34 cellular contexts compared by ENCODE assay signal in genomic region chr10:101020427-101020826, GRCh38.
"Had no signal": no experiment of that assay in that cellular context is flagged by ENCODE, and none has a peak within 500 bp of the region (broad histone marks: within the 10 kb centered on the region; RNA-seq: fewer than 3 reads in every experiment).

No MANE protein-coding gene starts in this region.

- H3K27me3 ChIP-seq: adrenal gland, body of pancreas, brain microvascular endothelial cell, breast epithelium had no signal

- H3K36me3 ChIP-seq: adrenal gland, brain microvascular endothelial cell, breast epithelium had no signal

- H3K4me1 Mint-ChIP-seq: activated naive CD4-positive, alpha-beta T cell treated with anti-CD3 and anti-CD28 coated beads, Interleukin-2, amount 10 ng/mL, durations not matched to agents 7 days and 5 days had no signal

- H3K9me3 Mint-ChIP-seq: activated B cell treated with CpG ODN at 0.5 μM for 24 hours; activated CD4-positive, alpha-beta memory T cell treated with anti-CD3 and anti-CD28 coated beads for 36 hours; activated CD4-positive, alpha-beta T cell treated with anti-CD3 and anti-CD28 coated beads, Interleukin-2, amount 10 ng/mL, durations not matched to agents 24 days and 14 days; activated CD8-positive, alpha-beta T cell treated with anti-CD3 and anti-CD28 coated beads for 36 hours; activated naive CD4-positive, alpha-beta T cell treated with anti-CD3 and anti-CD28 coated beads, Interleukin-2, amount 10 ng/mL, durations not matched to agents 7 days and 5 days; activated naive CD4-positive, alpha-beta T cell treated with anti-CD3 and anti-CD28 coated beads, Interleukin-2, amount 50 U/mL, for 72 hours; activated naive CD8-positive, alpha-beta T cell treated with anti-CD3 and anti-CD28 coated beads for 36 hours; activated T-cell treated with anti-CD3 and anti-CD28 coated beads, Interleukin-2, amount 50 U/mL, for 4 hours; activated T-cell treated with anti-CD3 and anti-CD28 coated beads, Interleukin-2, amount 50 U/mL, for 72 hours; activated T-helper 1 cell treated with anti-CD3 and anti-CD28 coated beads, Interleukin-12 subunit alpha, Interleukin-12 subunit beta, Interleukin-2, Interleukin-4 antibody, amounts not matched to agents 30 ng/mL and 10 ng/mL and 1 ng/mL, durations not matched to agents 14 hours and 24 hours and 36 hours; activated T-helper 17 cell treated with anti-CD3 and anti-CD28 coated beads, Interleukin-2, amount 50 U/mL, for 72 hours; T-helper 1 cell treated with Interleukin-12 subunit alpha and Interleukin-12 subunit beta and Interleukin-4 antibody, amounts not matched to agents 30 μg/mL and 1 μg/mL, for 36 hours; T-helper 2 cell treated with Interferon-gamma antibody and Interleukin-4, amounts not matched to agents 5 μg/mL and 100 μg/mL, for 36 hours had no signal

- H3K27ac Mint-ChIP-seq: activated B cell treated with CpG ODN at 0.5 μM for 24 hours; activated CD4-positive, alpha-beta memory T cell treated with anti-CD3 and anti-CD28 coated beads for 36 hours; activated CD4-positive, alpha-beta T cell treated with anti-CD3 and anti-CD28 coated beads, Interleukin-2, amount 10 ng/mL, durations not matched to agents 24 days and 14 days; activated CD8-positive, alpha-beta T cell treated with anti-CD3 and anti-CD28 coated beads for 36 hours; activated naive CD4-positive, alpha-beta T cell treated with anti-CD3 and anti-CD28 coated beads, Interleukin-2, amount 10 ng/mL, durations not matched to agents 7 days and 5 days; activated naive CD4-positive, alpha-beta T cell treated with anti-CD3 and anti-CD28 coated beads, Interleukin-2, amount 50 U/mL, for 72 hours; activated naive CD8-positive, alpha-beta T cell treated with anti-CD3 and anti-CD28 coated beads for 36 hours; activated T-cell treated with anti-CD3 and anti-CD28 coated beads, Interleukin-2, amount 50 U/mL, for 72 hours; activated T-helper 1 cell treated with anti-CD3 and anti-CD28 coated beads, Interleukin-12 subunit alpha, Interleukin-12 subunit beta, Interleukin-2, Interleukin-4 antibody, amounts not matched to agents 30 ng/mL and 10 ng/mL and 1 ng/mL, durations not matched to agents 14 hours and 24 hours and 36 hours; activated T-helper 17 cell treated with anti-CD3 and anti-CD28 coated beads, Interleukin-2, amount 50 U/mL, for 72 hours; T-helper 1 cell treated with Interleukin-12 subunit alpha and Interleukin-12 subunit beta and Interleukin-4 antibody, amounts not matched to agents 30 μg/mL and 1 μg/mL, for 36 hours; T-helper 2 cell treated with Interferon-gamma antibody and Interleukin-4, amounts not matched to agents 5 μg/mL and 100 μg/mL, for 36 hours had no signal

- H3K27ac ChIP-seq: body of pancreas, brain microvascular endothelial cell, breast epithelium, VCaP had no signal

- H3K4me3 ChIP-seq: adrenal gland, body of pancreas, breast epithelium had no signal

- DNase-seq: activated B cell treated with CpG ODN at 0.5 μM for 24 hours; activated CD4-positive, alpha-beta memory T cell treated with anti-CD3 and anti-CD28 coated beads for 36 hours; activated CD4-positive, alpha-beta T cell treated with anti-CD3 and anti-CD28 coated beads for 4 hours; activated CD4-positive, alpha-beta T cell treated with anti-CD3 and anti-CD28 coated beads, Interleukin-2, amount 10 ng/mL, durations not matched to agents 24 days and 14 days; activated CD4-positive, alpha-beta T cell treated with anti-CD3 and anti-CD28 coated beads, Interleukin-2, amount 50 U/mL, for 1 hour; activated CD4-positive, alpha-beta T cell treated with anti-CD3 and anti-CD28 coated beads, Interleukin-2, amount 50 U/mL, for 4 hours; activated CD4-positive, CD25-positive, alpha-beta regulatory T cell treated with anti-CD3 and anti-CD28 coated beads, Interleukin-2, amount 50 U/mL, for 72 hours; activated CD8-positive, alpha-beta memory T cell treated with anti-CD3 and anti-CD28 coated beads, Interleukin-2, amount 50 U/mL, for 4 hours; activated CD8-positive, alpha-beta T cell treated with anti-CD3 and anti-CD28 coated beads for 36 hours; activated effector memory CD4-positive, alpha-beta T cell treated with anti-CD3 and anti-CD28 coated beads, Interleukin-2, amount 50 U/mL, for 16 hours; activated gamma-delta T cell treated with Interleukin-2 at 50 U/mL for 16 hours; activated naive CD4-positive, alpha-beta T cell; activated naive CD4-positive, alpha-beta T cell treated with anti-CD3 and anti-CD28 coated beads, Interleukin-2, amount 10 ng/mL, durations not matched to agents 7 days and 5 days; activated naive CD8-positive, alpha-beta T cell treated with anti-CD3 and anti-CD28 coated beads for 36 hours; activated T-cell treated with anti-CD3 and anti-CD28 coated beads for 4 hours; activated T-cell treated with anti-CD3 and anti-CD28 coated beads, Interleukin-2, amount 50 U/mL, for 1 hour; activated T-cell treated with anti-CD3 and anti-CD28 coated beads, Interleukin-2, amount 50 U/mL, for 4 hours; activated T-cell treated with anti-CD3 and anti-CD28 coated beads, Interleukin-2, amount 50 U/mL, for 72 hours; adrenal gland; amniotic stem cell; aorta; body of pancreas; brain microvascular endothelial cell; central memory CD4-positive, alpha-beta T cell; T-helper 1 cell; T-helper 2 cell; T-helper 9 cell had no signal

- H3K4me3 Mint-ChIP-seq: activated B cell treated with CpG ODN at 0.5 μM for 24 hours; activated CD4-positive, alpha-beta memory T cell treated with anti-CD3 and anti-CD28 coated beads for 36 hours; activated CD4-positive, alpha-beta T cell treated with anti-CD3 and anti-CD28 coated beads, Interleukin-2, amount 10 ng/mL, durations not matched to agents 24 days and 14 days; activated CD8-positive, alpha-beta T cell treated with anti-CD3 and anti-CD28 coated beads for 36 hours; activated naive CD4-positive, alpha-beta T cell treated with anti-CD3 and anti-CD28 coated beads, Interleukin-2, amount 10 ng/mL, durations not matched to agents 7 days and 5 days; activated naive CD8-positive, alpha-beta T cell treated with anti-CD3 and anti-CD28 coated beads for 36 hours; activated T-cell treated with anti-CD3 and anti-CD28 coated beads, Interleukin-2, amount 50 U/mL, for 4 hours; activated T-cell treated with anti-CD3 and anti-CD28 coated beads, Interleukin-2, amount 50 U/mL, for 72 hours; activated T-helper 1 cell treated with anti-CD3 and anti-CD28 coated beads, Interleukin-12 subunit alpha, Interleukin-12 subunit beta, Interleukin-2, Interleukin-4 antibody, amounts not matched to agents 30 ng/mL and 10 ng/mL and 1 ng/mL, durations not matched to agents 14 hours and 24 hours and 36 hours; activated T-helper 17 cell treated with anti-CD3 and anti-CD28 coated beads, Interleukin-2, amount 50 U/mL, for 72 hours; T-helper 1 cell treated with Interleukin-12 subunit alpha and Interleukin-12 subunit beta and Interleukin-4 antibody, amounts not matched to agents 30 μg/mL and 1 μg/mL, for 36 hours; T-helper 2 cell treated with Interferon-gamma antibody and Interleukin-4, amounts not matched to agents 5 μg/mL and 100 μg/mL, for 36 hours had no signal

- H3K4me1 ChIP-seq: adrenal gland, body of pancreas had no signal

- ATAC-seq: activated CD8-positive, alpha-beta T cell treated with anti-CD3 and anti-CD28 coated beads for 36 hours; activated naive CD4-positive, alpha-beta T cell treated with anti-CD3 and anti-CD28 coated beads, Interleukin-2, amount 50 U/mL, for 72 hours; activated T-cell treated with anti-CD3 and anti-CD28 coated beads, Interleukin-2, amount 50 U/mL, for 4 hours; activated T-cell treated with anti-CD3 and anti-CD28 coated beads, Interleukin-2, amount 50 U/mL, for 72 hours; activated T-helper 17 cell treated with anti-CD3 and anti-CD28 coated beads, Interleukin-2, amount 50 U/mL, for 72 hours; body of pancreas had no signal

- H3K9me3 ChIP-seq: adrenal gland, body of pancreas, breast epithelium had no signal

- H3K36me3 Mint-ChIP-seq: activated CD4-positive, alpha-beta memory T cell treated with anti-CD3 and anti-CD28 coated beads for 36 hours; activated naive CD4-positive, alpha-beta T cell treated with anti-CD3 and anti-CD28 coated beads, Interleukin-2, amount 50 U/mL, for 72 hours; activated naive CD8-positive, alpha-beta T cell treated with anti-CD3 and anti-CD28 coated beads for 36 hours had no signal
